In genomic region chr7:39952791-39953190, GRCh38 we compare ENCODE assay signal across 8 cellular contexts. TPM values are rescaled to one million over a fixed set of nuclear protein-coding genes. Genes with fewer than 3 reads are reported as not detected.
DNase-seq lines count a peak whose midpoint lies in the region; ATAC-seq and TF ChIP-seq lines count a peak whose summit lies in the region.

No MANE protein-coding gene starts in this region.

- H3K27ac Mint-ChIP-seq in T-helper 2 cell treated with Interferon-gamma antibody and Interleukin-4, amounts not matched to agents 5 μg/mL and 100 μg/mL, for 36 hours: peak overlapping the region; percentile 68
- peak overlapping the region; percentile 87 for H3K27ac Mint-ChIP-seq in activated CD8-positive, alpha-beta T cell treated with anti-CD3 and anti-CD28 coated beads for 36 hours

- H3K27ac ChIP-seq in stomach smooth muscle (ENCODE audit: low read length): no peak overlapping the region

- intact Hi-C loops in activated CD8-positive, alpha-beta T cell treated with anti-CD3 and anti-CD28 coated beads for 36 hours (cut with micrococcal nuclease): loop anchor here (5.0 kb wide), 1 partner anchor 35 kb away; no protein-coding TSS in a partner anchor

- ATAC-seq in activated CD8-positive, alpha-beta T cell treated with anti-CD3 and anti-CD28 coated beads for 36 hours: no peak
- no peak for ATAC-seq in activated CD4-positive, CD25-positive, alpha-beta regulatory T cell treated with anti-CD3 and anti-CD28 coated beads, Interleukin-2, amount 50 U/mL, for 24 hours
- no peak for ATAC-seq in GM19324 (IDR thresholded peaks at IDR 0.05; ENCODE audit: low FRiP score, unreplicated experiment)

- H3K27me3 ChIP-seq in stomach smooth muscle (ENCODE audit: control insufficient read depth in 1 of 2, insufficient read depth in 2 of 2, low read length in 2 of 2): no peaks in the 10 kb centered on the region

- peaks cover 18% of the 10 kb centered on the region for H3K4me1 ChIP-seq in stomach smooth muscle (ENCODE audit: control insufficient read depth, insufficient read depth, low read length)

- H3K9ac ChIP-seq in stomach smooth muscle (ENCODE audit: low read length in 2 of 2): peak overlapping the region; percentile 85 to 87

- POLR2A ChIA-PET in activated CD8-positive, alpha-beta T cell treated with anti-CD3 and anti-CD28 coated beads for 36 hours (lab: Charles Lee): interaction anchor here (0.6 to 1.7 kb wide), 3 partner anchors 11 to 35 kb away, joined by 3 to 5 read pairs (median 5); no protein-coding TSS in a partner anchor

- H3K36me3 ChIP-seq in stomach smooth muscle (ENCODE audit: control insufficient read depth in 2 of 2, insufficient read depth in 2 of 2, low read length in 2 of 2): no peaks in the 10 kb centered on the region

- DNase-seq in T-helper 2 cell treated with Interferon-gamma antibody and Interleukin-4, amounts not matched to agents 5 μg/mL and 100 μg/mL, for 36 hours (ENCODE audit: low spot score): no peak
- no peak for DNase-seq in T-helper 2 cell
- no peak for DNase-seq in activated CD8-positive, alpha-beta T cell treated with anti-CD3 and anti-CD28 coated beads for 36 hours
- no peak for DNase-seq in NCI-H146 treated with DMSO at 0.1 percent for 48 hours (lab: John Stamatoyannopoulos, UW; ENCODE audit: unreplicated experiment)

- H3K4me3 ChIP-seq in iPS-18c (ENCODE audit: insufficient read depth, low read depth, low read length) (peak overlapping the region; percentile 26; the same call in 1 of the 2 replicates), stomach smooth muscle (ENCODE audit: low read length in 2 of 2) (peak overlapping the region; percentile 89 to 95)

- peak overlapping the region; percentile 96 for H3K4me3 Mint-ChIP-seq in T-helper 2 cell treated with Interferon-gamma antibody and Interleukin-4, amounts not matched to agents 5 μg/mL and 100 μg/mL, for 36 hours
- H3K4me3 Mint-ChIP-seq in activated CD8-positive, alpha-beta T cell treated with anti-CD3 and anti-CD28 coated beads for 36 hours: peak overlapping the region; percentile 92

- TF ChIP-seq CTCF in activated CD8-positive, alpha-beta T cell treated with anti-CD3 and anti-CD28 coated beads for 36 hours (IDR thresholded peaks at IDR 0.05): no peak

- no peaks in the 10 kb centered on the region for H3K27me3 Mint-ChIP-seq in T-helper 2 cell treated with Interferon-gamma antibody and Interleukin-4, amounts not matched to agents 5 μg/mL and 100 μg/mL, for 36 hours (ENCODE audit: low read depth)
- H3K27me3 Mint-ChIP-seq in activated CD8-positive, alpha-beta T cell treated with anti-CD3 and anti-CD28 coated beads for 36 hours: no peaks in the 10 kb centered on the region

- CTCF ChIA-PET in activated CD8-positive, alpha-beta T cell treated with anti-CD3 and anti-CD28 coated beads for 36 hours (lab: Charles Lee): interaction anchor here (1.3 to 4.1 kb wide), 5 partner anchors 11 to 100 kb away, joined by 4 to 24 read pairs (median 7); no protein-coding TSS in a partner anchor

- H3K9me3 ChIP-seq in iPS-18c (ENCODE audit: control insufficient read depth, insufficient read depth, low read length) (no peaks in the 10 kb centered on the region), stomach smooth muscle (ENCODE audit: control insufficient read depth in 2 of 2, low read length in 2 of 2) (no peaks in the 10 kb centered on the region)

- H3K36me3 Mint-ChIP-seq in T-helper 2 cell treated with Interferon-gamma antibody and Interleukin-4, amounts not matched to agents 5 μg/mL and 100 μg/mL, for 36 hours (ENCODE audit: low read depth): peaks cover 42% of the 10 kb centered on the region
- peaks cover 22% of the 10 kb centered on the region for H3K36me3 Mint-ChIP-seq in activated CD8-positive, alpha-beta T cell treated with anti-CD3 and anti-CD28 coated beads for 36 hours (ENCODE audit: low read depth)

- H3K4me1 Mint-ChIP-seq in T-helper 2 cell treated with Interferon-gamma antibody and Interleukin-4, amounts not matched to agents 5 μg/mL and 100 μg/mL, for 36 hours (ENCODE audit: low read depth): peaks cover 40% of the 10 kb centered on the region
- H3K4me1 Mint-ChIP-seq in activated CD8-positive, alpha-beta T cell treated with anti-CD3 and anti-CD28 coated beads for 36 hours (ENCODE audit: low read depth): peaks cover 49% of the 10 kb centered on the region

- H3K9me3 Mint-ChIP-seq in T-helper 2 cell treated with Interferon-gamma antibody and Interleukin-4, amounts not matched to agents 5 μg/mL and 100 μg/mL, for 36 hours: no peaks in the 10 kb centered on the region
- no peaks in the 10 kb centered on the region for H3K9me3 Mint-ChIP-seq in activated CD8-positive, alpha-beta T cell treated with anti-CD3 and anti-CD28 coated beads for 36 hours

RNA-seq across cellular contexts. Expression of gene CDK13, which starts 2.7 kb away (rescaled TPM):
- total RNA-seq in activated CD8-positive, alpha-beta T cell treated with anti-CD3 and anti-CD28 coated beads for 36 hours: 10 to 100 TPM; 31.6 to 32.2 TPM
